In genomic region chr20:60589624-60590023, GRCh38 we compare ENCODE assay signal across 15 cellular contexts.
DNase-seq lines count a peak whose midpoint lies in the region; ATAC-seq, FAIRE-seq and TF ChIP-seq lines count a peak whose summit lies in the region.
"Had no signal": no experiment of that assay in that cellular context is flagged by ENCODE, and none has a peak within 500 bp of the region (broad histone marks: within the 10 kb centered on the region; RNA-seq: fewer than 3 reads in every experiment).

No MANE protein-coding gene starts in this region.

- POLR2A ChIA-PET in OCI-LY7 (lab: Charles Lee): no interaction called here
- POLR2A ChIA-PET in T-cell (lab: Charles Lee): no interaction called here

- no peaks in the 10 kb centered on the region for H3K9me3 Mint-ChIP-seq in activated naive CD4-positive, alpha-beta T cell treated with anti-CD3 and anti-CD28 coated beads for 36 hours
- H3K9me3 Mint-ChIP-seq in activated naive CD4-positive, alpha-beta T cell treated with anti-CD3 and anti-CD28 coated beads, Interleukin-2, amount 10 ng/mL, durations not matched to agents 7 days and 5 days: no peaks in the 10 kb centered on the region
- H3K9me3 Mint-ChIP-seq in T-cell: no peaks in the 10 kb centered on the region
- H3K9me3 Mint-ChIP-seq: mesothelial cell of epicardium had no signal

- H3K79me2 ChIP-seq in OCI-LY7 (ENCODE audit: insufficient read depth, low read depth, low read length) (no peaks in the 10 kb centered on the region), fibroblast of lung (ENCODE audit: control insufficient read depth, insufficient read depth, low read length) (no peaks in the 10 kb centered on the region)

- H3K27ac ChIP-seq in OCI-LY7 (ENCODE audit: low read depth, low read length, poor library complexity, severe bottlenecking) (no peak overlapping the region), fibroblast of lung (ENCODE audit: insufficient read depth, low read length) (no peak overlapping the region)
- H3K27ac ChIP-seq: upper lobe of right lung had no signal

- no peaks in the 10 kb centered on the region for H3K9me3 ChIP-seq in OCI-LY7 (ENCODE audit: low read length)
- no peaks in the 10 kb centered on the region for H3K9me3 ChIP-seq in fibroblast of lung (ENCODE audit: control insufficient read depth, insufficient read depth, low read depth, low read length)
- H3K9me3 ChIP-seq: MG63, upper lobe of right lung had no signal

- no peak overlapping the region for H3K4me3 Mint-ChIP-seq in activated naive CD4-positive, alpha-beta T cell treated with anti-CD3 and anti-CD28 coated beads for 36 hours
- no peak overlapping the region for H3K4me3 Mint-ChIP-seq in activated naive CD4-positive, alpha-beta T cell treated with anti-CD3 and anti-CD28 coated beads, Interleukin-2, amount 10 ng/mL, durations not matched to agents 7 days and 5 days
- H3K4me3 Mint-ChIP-seq in T-cell: no peak overlapping the region
- H3K4me3 Mint-ChIP-seq: mesothelial cell of epicardium had no signal

- no peaks in the 10 kb centered on the region for H3K9me2 ChIP-seq in OCI-LY7 (ENCODE audit: insufficient read depth, low read length)

- no peak for FAIRE-seq in urothelium cell line (lab: Jason Lieb, UNC)

- intact Hi-C loops in activated naive CD4-positive, alpha-beta T cell treated with anti-CD3 and anti-CD28 coated beads for 36 hours (cut with micrococcal nuclease): no loop called here
- intact Hi-C loops in OCI-LY7 (cut with micrococcal nuclease; ENCODE audit: unreplicated experiment): no loop called here

- no peak for TF ChIP-seq CTCF in OCI-LY7 (conservative IDR thresholded peaks at IDR 0.05; ENCODE audit: low read length)
- TF ChIP-seq CTCF in fibroblast of lung (conservative IDR thresholded peaks at IDR 0.05 in 1 of 2, IDR thresholded peaks at IDR 0.05 in 1 of 2; ENCODE audit: low read depth in 1 of 2, low read length in 2 of 2): no peak

- H3K36me3 ChIP-seq in OCI-LY7 (ENCODE audit: insufficient read depth, low read length) (no peaks in the 10 kb centered on the region), fibroblast of lung (ENCODE audit: control insufficient read depth, insufficient read depth, low read length) (no peaks in the 10 kb centered on the region)
- H3K36me3 ChIP-seq: MG63, upper lobe of right lung had no signal

- ATAC-seq in T-cell (replicated peaks in 1 of 4) (no peak), HG02623 (IDR thresholded peaks at IDR 0.05; ENCODE audit: unreplicated experiment) (no peak)
- ATAC-seq: upper lobe of right lung had no signal

- no peak overlapping the region for H3K4me2 ChIP-seq in OCI-LY7 (ENCODE audit: low read length)
- no peak overlapping the region for H3K4me2 ChIP-seq in fibroblast of lung (ENCODE audit: extremely low read depth, insufficient read depth, low read length)

- CTCF ChIA-PET in activated naive CD4-positive, alpha-beta T cell treated with anti-CD3 and anti-CD28 coated beads for 36 hours (lab: Charles Lee): no interaction called here
- CTCF ChIA-PET in activated naive CD4-positive, alpha-beta T cell treated with anti-CD3 and anti-CD28 coated beads, Interleukin-2, amount 10 ng/mL, durations not matched to agents 7 days and 5 days (lab: Charles Lee): no interaction called here
- CTCF ChIA-PET in OCI-LY7 (lab: Charles Lee; ENCODE audit: unreplicated experiment) (no interaction called here), T-cell (lab: Charles Lee) (interaction anchor here in 1 of 2 donors (0.6 kb wide), 1 partner anchor 66 kb away, joined by 3 read pairs; no protein-coding TSS in a partner anchor)

- no peak overlapping the region for H3K9ac ChIP-seq in fibroblast of lung (ENCODE audit: insufficient read depth, low read length)

- no peak overlapping the region for H3K4me3 ChIP-seq in OCI-LY7 (ENCODE audit: low read depth, low read length, poor library complexity, severe bottlenecking)
- H3K4me3 ChIP-seq in fibroblast of lung (replicated peaks in 1 of 4; ENCODE audit: control extremely low read depth in 1 of 4, insufficient read depth in 1 of 4, low read depth in 3 of 4, low read length in 4 of 4): no peak overlapping the region
- H3K4me3 ChIP-seq: MG63, upper lobe of right lung had no signal

- no peaks in the 10 kb centered on the region for H4K20me1 ChIP-seq in OCI-LY7 (ENCODE audit: insufficient read depth, low read length)
- no peaks in the 10 kb centered on the region for H4K20me1 ChIP-seq in fibroblast of lung (ENCODE audit: control insufficient read depth, extremely low read depth, insufficient read depth, low read length)

- peaks cover 8% of the 10 kb centered on the region for H3K27me3 Mint-ChIP-seq in activated naive CD4-positive, alpha-beta T cell treated with anti-CD3 and anti-CD28 coated beads for 36 hours (ENCODE audit: low read depth)
- no peaks in the 10 kb centered on the region for H3K27me3 Mint-ChIP-seq in activated naive CD4-positive, alpha-beta T cell treated with anti-CD3 and anti-CD28 coated beads, Interleukin-2, amount 10 ng/mL, durations not matched to agents 7 days and 5 days
- peaks cover 5 to 6% of the 10 kb centered on the region in 2 donors for H3K27me3 Mint-ChIP-seq in T-cell

- DNase-seq in activated naive CD4-positive, alpha-beta T cell treated with anti-CD3 and anti-CD28 coated beads for 36 hours: peak; percentile 8
- DNase-seq in activated naive CD4-positive, alpha-beta T cell treated with anti-CD3 and anti-CD28 coated beads, Interleukin-2, amount 10 ng/mL, durations not matched to agents 7 days and 5 days: no peak
- DNase-seq in OCI-LY7 (ENCODE audit: low spot score): peak; percentile 2
- peak; percentile 5 to 45 for DNase-seq in fibroblast of lung (ENCODE audit: low read depth in 2 of 2)
- peak; percentile 53 for DNase-seq in urothelium cell line (ENCODE audit: low spot score)
- DNase-seq in T-cell: no peak
- DNase-seq in D341Med (ENCODE audit: low spot score): no peak
- DNase-seq: activated CD8-positive, alpha-beta memory T cell treated with anti-CD3 and anti-CD28 coated beads, Interleukin-2, amount 50 U/mL, for 48 hours; MG63; NCI-H446; SHP77 treated with DMSO at 0.1 percent for 48 hours; stimulated activated CD4-positive, alpha-beta T cell treated with anti-CD3 and anti-CD28 coated beads, Interleukin-2, amount 100 ng/mL, for 24 hours; upper lobe of right lung had no signal

- no peaks in the 10 kb centered on the region for H3K27me3 ChIP-seq in fibroblast of lung (ENCODE audit: control insufficient read depth, insufficient read depth, low read length)
- H3K27me3 ChIP-seq: MG63, upper lobe of right lung had no signal

- H3K36me3 Mint-ChIP-seq in activated naive CD4-positive, alpha-beta T cell treated with anti-CD3 and anti-CD28 coated beads for 36 hours (ENCODE audit: low read depth): no peaks in the 10 kb centered on the region
- no peaks in the 10 kb centered on the region for H3K36me3 Mint-ChIP-seq in activated naive CD4-positive, alpha-beta T cell treated with anti-CD3 and anti-CD28 coated beads, Interleukin-2, amount 10 ng/mL, durations not matched to agents 7 days and 5 days
- H3K36me3 Mint-ChIP-seq in T-cell: no peaks in the 10 kb centered on the region
- H3K36me3 Mint-ChIP-seq: mesothelial cell of epicardium had no signal

- no TSS peak for BruUV-seq in OCI-LY7 (replicated peaks; lab: Mats Ljungman, UMichigan)

- H2AFZ ChIP-seq in OCI-LY7 (ENCODE audit: low read length) (no peak overlapping the region), fibroblast of lung (ENCODE audit: low read length) (no peak overlapping the region)

- H3K4me1 Mint-ChIP-seq in activated naive CD4-positive, alpha-beta T cell treated with anti-CD3 and anti-CD28 coated beads for 36 hours (ENCODE audit: low read depth): no peaks in the 10 kb centered on the region
- no peaks in the 10 kb centered on the region for H3K4me1 Mint-ChIP-seq in activated naive CD4-positive, alpha-beta T cell treated with anti-CD3 and anti-CD28 coated beads, Interleukin-2, amount 10 ng/mL, durations not matched to agents 7 days and 5 days
- H3K4me1 Mint-ChIP-seq in T-cell: no peaks in the 10 kb centered on the region
- H3K4me1 Mint-ChIP-seq: mesothelial cell of epicardium had no signal

- H3K4me1 ChIP-seq in OCI-LY7 (ENCODE audit: insufficient read depth, low read length, poor library complexity, severe bottlenecking) (no peaks in the 10 kb centered on the region), fibroblast of lung (ENCODE audit: control insufficient read depth, extremely low read depth, insufficient read depth, low read length) (no peaks in the 10 kb centered on the region)
- H3K4me1 ChIP-seq: upper lobe of right lung had no signal

- no peak overlapping the region for H3K27ac Mint-ChIP-seq in activated naive CD4-positive, alpha-beta T cell treated with anti-CD3 and anti-CD28 coated beads for 36 hours
- H3K27ac Mint-ChIP-seq in activated naive CD4-positive, alpha-beta T cell treated with anti-CD3 and anti-CD28 coated beads, Interleukin-2, amount 10 ng/mL, durations not matched to agents 7 days and 5 days: no peak overlapping the region
- H3K27ac Mint-ChIP-seq in T-cell: no peak overlapping the region
- H3K27ac Mint-ChIP-seq: mesothelial cell of epicardium had no signal

Comparison
In these comparisons a context has a peak if more than half of its experiments do, and no peak if none do; other contexts are left out.
1. DNase-seq: peak in activated naive CD4-positive, alpha-beta T cell treated with anti-CD3 and anti-CD28 coated beads for 36 hours (single experiment), OCI-LY7 (single experiment), fibroblast of lung (2 of 2) and urothelium cell line (single experiment); none in activated naive CD4-positive, alpha-beta T cell treated with anti-CD3 and anti-CD28 coated beads, Interleukin-2, amount 10 ng/mL, durations not matched to agents 7 days and 5 days (single experiment), T-cell (0 of 34) and D341Med (single experiment).